11 cellular contexts compared by ENCODE assay signal in the genomic region with DNA sequence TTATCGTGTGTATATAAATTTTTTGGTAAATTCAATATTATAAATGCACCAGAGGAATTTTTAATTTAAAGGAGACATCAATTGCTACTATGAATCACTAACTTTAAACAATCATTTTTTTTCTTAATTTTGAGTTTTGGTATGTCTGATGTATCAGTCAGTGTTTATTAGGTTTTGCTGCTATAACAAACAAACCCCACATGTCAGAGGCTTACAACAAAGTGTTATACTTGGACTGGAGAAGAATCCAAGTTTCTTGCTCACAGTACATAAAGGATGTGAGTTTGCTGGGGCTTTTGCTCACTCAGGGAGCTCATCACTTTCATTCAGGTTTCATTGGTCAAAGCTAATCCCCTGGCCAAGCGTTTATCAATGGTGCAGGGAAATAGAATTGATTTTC.
"Had no signal": no experiment of that assay in that cellular context is flagged by ENCODE, and none has a peak within 500 bp of the region (broad histone marks: within the 10 kb centered on the region; RNA-seq: fewer than 3 reads in every experiment).

No MANE protein-coding gene starts in this region.

- H3K9ac ChIP-seq: GM23248 had no signal

- H3K4me1 Mint-ChIP-seq: GM23338, H9 had no signal

- DNase-seq: GM23248, GOT3, H7, H9, HCEC 1CT, HFFc6 had no signal

- H3K4me3 ChIP-seq: GM23248, GM23338, HAP-1 had no signal

- H3K4me3 Mint-ChIP-seq: GM23338, H9, HFFc6 had no signal

- H3K9me3 ChIP-seq: HAP-1 had no signal

- H3K4me2 ChIP-seq: GM23338 had no signal

- H3K27ac ChIP-seq: GM23248 had no signal

- ATAC-seq: GM23338, HCT116 had no signal

- H2AFZ ChIP-seq: GM23248, GM23338 had no signal

- H3K4me1 ChIP-seq: HAP-1 had no signal

- H3K36me3 ChIP-seq: HAP-1 had no signal

- H3K27ac Mint-ChIP-seq: GM23338, H9, HFFc6 had no signal

- FAIRE-seq: H1, H54 had no signal
